In the genomic region with DNA sequence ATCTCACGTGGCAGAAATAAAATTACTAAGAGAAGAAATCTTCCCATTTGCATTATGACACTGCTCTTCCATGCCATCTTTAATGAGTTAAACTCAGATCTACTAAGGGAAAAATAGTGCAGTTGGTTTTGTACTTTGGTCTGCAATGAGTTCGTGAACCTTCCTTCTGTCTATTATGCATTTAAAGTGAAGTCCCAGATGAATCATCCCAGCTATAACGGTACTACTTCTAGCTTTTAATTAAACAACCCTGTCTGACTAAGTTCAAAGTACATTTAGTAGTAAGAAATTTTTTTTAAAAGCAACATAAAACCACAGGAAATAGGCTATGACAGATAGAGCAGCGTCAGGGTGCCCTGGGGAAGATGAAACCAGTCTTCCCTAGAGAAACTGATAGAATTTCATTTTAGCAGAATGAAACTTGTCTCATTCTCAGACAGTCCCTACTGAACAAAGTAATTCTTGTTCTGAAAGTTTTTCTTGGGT, we compare ENCODE assay signal across 1 cellular context.
TF ChIP-seq lines count a peak whose summit lies in the region.

No MANE protein-coding gene starts in this region.

TF ChIP-seq in WTC11, 78 proteins besides CTCF, POLR2A, EP300 and RAD21 (continued from another document):
- TF ChIP-seq, protein P1, sequence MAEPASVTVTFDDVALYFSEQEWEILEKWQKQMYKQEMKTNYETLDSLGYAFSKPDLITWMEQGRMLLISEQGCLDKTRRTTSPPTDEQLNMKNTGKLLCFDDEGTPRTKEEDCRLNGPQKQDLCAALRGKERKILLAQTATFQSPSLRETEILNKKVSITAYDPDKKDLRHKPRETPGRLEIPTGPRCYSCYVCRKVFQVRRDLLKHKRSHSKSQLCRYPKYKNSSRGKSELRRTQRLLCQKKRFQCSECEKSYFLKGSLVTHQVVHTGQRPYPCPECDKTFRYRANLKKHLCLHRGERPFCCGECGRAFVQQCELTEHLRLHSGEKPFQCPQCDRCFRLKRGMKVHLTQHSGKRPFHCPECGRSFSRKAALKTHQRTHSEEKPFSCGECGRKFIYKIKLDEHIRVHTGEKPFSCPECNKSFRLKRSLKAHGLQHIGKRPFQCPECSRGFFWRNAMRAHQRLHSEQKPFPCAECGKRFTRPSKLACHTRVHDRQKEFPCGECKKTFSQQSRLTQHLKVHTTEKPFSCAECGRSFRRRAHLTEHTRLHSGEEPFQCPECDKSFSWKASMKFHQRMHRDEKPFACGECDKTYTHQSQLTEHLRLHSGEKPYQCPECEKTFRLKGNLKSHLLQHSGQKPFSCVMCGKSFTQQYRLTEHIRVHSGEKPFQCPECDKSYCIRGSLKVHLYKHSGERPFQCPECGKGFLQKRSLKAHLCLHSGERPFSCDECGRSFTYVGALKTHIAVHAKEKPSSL (CRISPR knock-in tag; conservative IDR thresholded peaks at IDR 0.05): no peak
